ENCODE assay signal across 9 cellular contexts in the genomic region with DNA sequence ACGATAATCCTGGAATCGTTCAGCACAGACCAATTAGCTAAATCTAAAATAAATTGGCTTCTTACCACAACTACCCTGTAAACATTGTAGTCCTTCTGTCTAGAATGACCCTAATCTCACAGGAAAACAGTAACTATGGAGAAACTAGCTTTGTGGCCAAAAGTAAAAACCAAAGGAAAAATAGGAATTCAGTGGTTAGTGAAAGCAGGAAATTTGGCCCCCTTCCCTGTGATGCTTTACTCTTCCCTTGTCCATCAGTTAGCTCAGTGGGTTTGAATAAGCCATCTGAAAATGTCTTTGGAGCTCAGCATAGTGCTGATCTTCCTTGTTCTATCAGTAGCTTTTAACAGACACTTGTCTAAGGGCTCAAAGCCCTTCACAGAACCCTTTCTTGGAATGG. TPM values are rescaled to one million over a fixed set of nuclear protein-coding genes. Genes with fewer than 3 reads are reported as not detected.
DNase-seq lines count a peak whose midpoint lies in the region; ATAC-seq and TF ChIP-seq lines count a peak whose summit lies in the region.
"Had no signal": no experiment of that assay in that cellular context is flagged by ENCODE, and none has a peak within 500 bp of the region (broad histone marks: within the 10 kb centered on the region; RNA-seq: fewer than 3 reads in every experiment).

No MANE protein-coding gene starts in this region.

- H3K4me2 ChIP-seq in smooth muscle cell, result peak overlapping the region; percentile 95

- peak; percentile 50 for DNase-seq in DMS 273 (lab: John Stamatoyannopoulos, UW; ENCODE audit: unreplicated experiment)
- no peak for DNase-seq in DMS 273 treated with DMSO at 0.1 percent for 48 hours (lab: John Stamatoyannopoulos, UW)
- DNase-seq in RWPE2 (ENCODE audit: low spot score), result no peak
- DNase-seq in fibroblast of villous mesenchyme (ENCODE audit: low read depth), result peak; percentile 31
- no peak for DNase-seq in smooth muscle cell (lab: John Stamatoyannopoulos, UW; ENCODE audit: unreplicated experiment)
- DNase-seq in islet precursor cell, result no peak
- no peak for DNase-seq in Kasumi-1 (lab: John Stamatoyannopoulos, UW)

- H3K36me3 ChIP-seq in RWPE2 (ENCODE audit: low read depth), result peaks cover 54% of the 10 kb centered on the region
- peaks cover 18% of the 10 kb centered on the region for H3K36me3 ChIP-seq in smooth muscle cell (ENCODE audit: low read depth)

- no peaks in the 10 kb centered on the region for H3K27me3 ChIP-seq in RWPE2 (ENCODE audit: insufficient read depth, poor library complexity, severe bottlenecking)
- no peaks in the 10 kb centered on the region for H3K27me3 ChIP-seq in smooth muscle cell (ENCODE audit: low read depth)

- no peaks in the 10 kb centered on the region for H3F3A ChIP-seq in smooth muscle cell (ENCODE audit: low read depth)

- no peak overlapping the region for H2AFZ ChIP-seq in smooth muscle cell (ENCODE audit: low read depth)

- peaks cover 52% of the 10 kb centered on the region for H4K20me1 ChIP-seq in smooth muscle cell (ENCODE audit: low read depth)

- H3K9ac ChIP-seq in smooth muscle cell (ENCODE audit: low read depth), result peak overlapping the region; percentile 98

- H3K9me3 ChIP-seq in RWPE2 (ENCODE audit: severe bottlenecking) (no peaks in the 10 kb centered on the region), smooth muscle cell (replicated peaks; ENCODE audit: low read depth) (no peaks in the 10 kb centered on the region)

- no peak for ATAC-seq in RWPE2 (ENCODE audit: low read depth)
- no peak for ATAC-seq in GM21717 (IDR thresholded peaks at IDR 0.05; ENCODE audit: unreplicated experiment)

- H3K27ac ChIP-seq in RWPE2 (ENCODE audit: poor library complexity, severe bottlenecking) (peak overlapping the region; percentile 60), smooth muscle cell (ENCODE audit: low read depth) (no peak overlapping the region)
- H3K27ac ChIP-seq: 22Rv1 had no signal

- 39% methylated on average over 2 of the region's 2 CpGs for WGBS in smooth muscle cell (ENCODE audit: low lambda C conversion rate)

- H3K4me3 ChIP-seq in RWPE2 (ENCODE audit: severe bottlenecking) (peak overlapping the region; percentile 99), fibroblast of villous mesenchyme (ENCODE audit: low read depth, low read length) (peak overlapping the region; percentile 96), smooth muscle cell (peak overlapping the region; percentile 91)

- peaks cover 64% of the 10 kb centered on the region for H3K79me2 ChIP-seq in smooth muscle cell (ENCODE audit: low read depth)

- peaks cover 14% of the 10 kb centered on the region for H3K4me1 ChIP-seq in RWPE2 (ENCODE audit: insufficient read depth, poor library complexity, severe bottlenecking)
- H3K4me1 ChIP-seq in smooth muscle cell (ENCODE audit: low read depth), result peaks cover 19% of the 10 kb centered on the region

- TF ChIP-seq CTCF in RWPE2 (IDR thresholded peaks at IDR 0.05; ENCODE audit: poor library complexity, severe bottlenecking) (no peak), fibroblast of villous mesenchyme (IDR thresholded peaks at IDR 0.05; ENCODE audit: insufficient read depth, low read depth, low read length) (no peak), smooth muscle cell (IDR thresholded peaks at IDR 0.05; ENCODE audit: borderline replicate concordance, insufficient read depth, poor library complexity, severe bottlenecking) (no peak)

RNA-seq across cellular contexts. Expression of a gene that starts 1.6 kb away (rescaled TPM):
- 42.8 and 80.7 TPM in 2 replicates for total RNA-seq in fibroblast of villous mesenchyme
- total RNA-seq in smooth muscle cell, result 70.1 and 84.7 TPM in 2 replicates
- polyA plus RNA-seq in smooth muscle cell, result 32.8 and 40.2 TPM in 2 replicates

Comparison
In these comparisons a context has a peak if more than half of its experiments do, and no peak if none do; other contexts are left out.
1. DNase-seq: peak in DMS 273 (single experiment) and fibroblast of villous mesenchyme (single experiment); none in DMS 273 treated with DMSO at 0.1 percent for 48 hours (single experiment), RWPE2 (single experiment), smooth muscle cell (single experiment), islet precursor cell (single experiment) and Kasumi-1 (0 of 2).
2. Peak in every context shown above with its lines, with median percentiles within 50 percentile points of each other: H3K4me3 ChIP-seq.